17 cellular contexts compared by ENCODE assay signal in genomic region chr2:16140771-16141640, GRCh38.
A peak's percentile ranks its signal among the peaks of the same experiment; 100 is the strongest.
DNase-seq lines count a peak whose midpoint lies in the region; ATAC-seq, FAIRE-seq and TF ChIP-seq lines count a peak whose summit lies in the region.
"Had no signal": no experiment of that assay in that cellular context is flagged by ENCODE, and none has a peak within 500 bp of the region (broad histone marks: within the 10 kb centered on the region; RNA-seq: fewer than 3 reads in every experiment).

No MANE protein-coding gene starts in this region.

- no peaks in the 10 kb centered on the region for H3K27me3 Mint-ChIP-seq in Calu3 (ENCODE audit: unreplicated experiment)
- H3K27me3 Mint-ChIP-seq in naive thymus-derived CD4-positive, alpha-beta T cell, result peaks cover 0 to 6% (median 0%) of the 10 kb centered on the region in 5 donors
- peaks cover 5 to 9% (median 8%) of the 10 kb centered on the region in 3 donors for H3K27me3 Mint-ChIP-seq in immature natural killer cell (ENCODE audit: low read depth in 3 of 3)

- no peak overlapping the region for H3K4ac ChIP-seq in H1 (replicated peaks; ENCODE audit: insufficient read length, low read depth, low read length)

- H3K79me2 ChIP-seq in H1 (ENCODE audit: control insufficient read depth in 1 of 2, insufficient read depth in 2 of 2, low read length in 2 of 2), result no peaks in the 10 kb centered on the region

- no peak for TF ChIP-seq EP300 in H1 (IDR thresholded peaks at IDR 0.05; ENCODE audit: borderline replicate concordance in 1 of 2, low read depth in 2 of 2, low read length in 2 of 2)

- H3K9me3 Mint-ChIP-seq in Calu3 (ENCODE audit: low read depth, unreplicated experiment) (peaks cover 4% of the 10 kb centered on the region), immature natural killer cell (peaks cover 0 to 2% (median 0%) of the 10 kb centered on the region in 6 donors)
- peaks cover 0 to 5% (median 0%) of the 10 kb centered on the region in 11 donors for H3K9me3 Mint-ChIP-seq in naive thymus-derived CD4-positive, alpha-beta T cell

- H2BK20ac ChIP-seq in H1 (ENCODE audit: low read length), result no peak overlapping the region

- H3K79me1 ChIP-seq in H1 (ENCODE audit: low read depth, low read length), result no peaks in the 10 kb centered on the region

- no peak overlapping the region for H4K8ac ChIP-seq in H1 (ENCODE audit: extremely low read depth, insufficient read depth, low read length)

- CTCF ChIA-PET in Calu3 (lab: Charles Lee) (interaction anchor here (1.4 kb wide), 1 partner anchor 165 kb away, joined by 3 read pairs; no protein-coding TSS in a partner anchor), H1 (lab: Charles Lee; ENCODE audit: partially characterized antibody) (interaction anchor here (0.8 kb wide), 1 partner anchor 202 kb away, joined by 3 read pairs; no protein-coding TSS in a partner anchor)
- CTCF ChIA-PET in naive thymus-derived CD4-positive, alpha-beta T cell (lab: Charles Lee), result no interaction called here

- 0 out of 2 replicates have a peak overlapping the region, but pooled peaks have one; percentile 28 for H2AK5ac ChIP-seq in H1 (ENCODE audit: low read depth, low read length)

- TF ChIP-seq POLR2A in H1 (IDR thresholded peaks at IDR 0.05; ENCODE audit: control extremely low read depth in 1 of 2, low read depth in 2 of 2, low read length in 2 of 2) (no peak), GM12892 (IDR thresholded peaks at IDR 0.05; ENCODE audit: low read depth, low read length) (no peak)

- no peak for FAIRE-seq in H1 (lab: Jason Lieb, UNC)
- FAIRE-seq in GM12892 (lab: Jason Lieb, UNC), result no peak
- FAIRE-seq: H54 had no signal

- TF ChIP-seq CTCF in Calu3 (IDR thresholded peaks at IDR 0.05; ENCODE audit: unreplicated experiment), result no peak
- TF ChIP-seq CTCF in H1 (IDR thresholded peaks at IDR 0.05; ENCODE audit: control extremely low read depth in 1 of 3, insufficient read depth in 1 of 3, low read depth in 1 of 3, low read length in 3 of 3), result no peak

- H2BK5ac ChIP-seq in H1 (ENCODE audit: low read depth, low read length), result no peak overlapping the region

- DNase-seq in Calu3 (no peak), HT1080 (ENCODE audit: low read depth) (peak; percentile 25), H1 (ENCODE audit: low read depth in 1 of 2, low spot score in 2 of 2) (peak in 1 of 2 experiments; percentile 16), immature natural killer cell (no peak), GM12892 (ENCODE audit: insufficient read length) (no peak)
- no peak for DNase-seq in naive thymus-derived CD4-positive, alpha-beta T cell
- no peak for DNase-seq in stimulated activated CD4-positive, alpha-beta T cell treated with anti-CD3 and anti-CD28 coated beads, Interleukin-4, amount 100 ng/mL, for 1 hour
- DNase-seq: CD8-positive, alpha-beta memory T cell; IMR-90; Kasumi-1; NCI-H1436; NCI-H2081 treated with DMSO at 0.1 percent for 48 hours; NCI-H2227 treated with DMSO at 0.1 percent for 48 hours; NCI-H69; PC-3 had no signal

- H2BK120ac ChIP-seq in H1 (replicated peaks; ENCODE audit: low read depth, low read length), result no peak overlapping the region

- H3K4me2 ChIP-seq in H1 (ENCODE audit: insufficient read depth in 1 of 2, low read depth in 2 of 2, low read length in 2 of 2), result no peak overlapping the region

- H3K27me3 ChIP-seq in H1 (replicated peaks in 1 of 4; ENCODE audit: control insufficient read depth in 3 of 4, extremely low read depth in 1 of 4, insufficient read depth in 3 of 4, low read length in 3 of 4), result no peaks in the 10 kb centered on the region
- H3K27me3 ChIP-seq in naive thymus-derived CD4-positive, alpha-beta T cell (ENCODE audit: control insufficient read depth in 2 of 2, insufficient read depth in 2 of 2, low read length in 2 of 2), result no peaks in the 10 kb centered on the region

- H2BK12ac ChIP-seq in H1 (ENCODE audit: low read depth, low read length), result no peak overlapping the region

- H4K20me1 ChIP-seq in H1 (replicated peaks in 1 of 2; ENCODE audit: control insufficient read depth in 1 of 2, insufficient read depth in 2 of 2, low read length in 2 of 2), result no peaks in the 10 kb centered on the region

- H3K9me3 ChIP-seq in H1 (ENCODE audit: insufficient read depth in 2 of 2, low read depth in 1 of 2, low read length in 1 of 2), result no peaks in the 10 kb centered on the region; a peak in 1 of 4 replicates
- no peaks in the 10 kb centered on the region for H3K9me3 ChIP-seq in naive thymus-derived CD4-positive, alpha-beta T cell (ENCODE audit: control insufficient read depth in 2 of 3, low read length in 3 of 3)

- no peak overlapping the region for H3K27ac ChIP-seq in H1 (ENCODE audit: low read depth, low read length)
- H3K27ac ChIP-seq in naive thymus-derived CD4-positive, alpha-beta T cell (ENCODE audit: low read depth, low read length), result no peak overlapping the region

- peaks cover 5% of the 10 kb centered on the region for H3K36me3 Mint-ChIP-seq in Calu3 (ENCODE audit: insufficient read depth, unreplicated experiment)
- H3K36me3 Mint-ChIP-seq in naive thymus-derived CD4-positive, alpha-beta T cell, result no peaks in the 10 kb centered on the region
- H3K36me3 Mint-ChIP-seq in immature natural killer cell, result no peaks in the 10 kb centered on the region
- H3K36me3 Mint-ChIP-seq: CD8-positive, alpha-beta memory T cell had no signal

- H3K23me2 ChIP-seq in H1 (ENCODE audit: low read depth, low read length), result no peaks in the 10 kb centered on the region

- no peak overlapping the region for H3K14ac ChIP-seq in H1 (ENCODE audit: insufficient read length)

- H3K27ac Mint-ChIP-seq in Calu3 (ENCODE audit: unreplicated experiment) (peak overlapping the region; percentile 12), immature natural killer cell (no peak overlapping the region)
- H3K27ac Mint-ChIP-seq in naive thymus-derived CD4-positive, alpha-beta T cell, result no peak overlapping the region

- no peak for TF ChIP-seq RAD21 in H1 (IDR thresholded peaks at IDR 0.05 in 1 of 2, conservative IDR thresholded peaks at IDR 0.05 in 1 of 2; ENCODE audit: low read depth in 2 of 2, low read length in 2 of 2)

- POLR2A ChIA-PET in H1 (lab: Charles Lee; ENCODE audit: partially characterized antibody), result no interaction called here
- POLR2A ChIA-PET in naive thymus-derived CD4-positive, alpha-beta T cell (lab: Charles Lee), result interaction anchor here (0.5 kb wide), 1 partner anchor 31 kb away, joined by 3 read pairs; no protein-coding TSS in a partner anchor

- ATAC-seq in naive thymus-derived CD4-positive, alpha-beta T cell, result peak; percentile 31
- no peak for ATAC-seq in HG02759 (IDR thresholded peaks at IDR 0.05; ENCODE audit: unreplicated experiment)
- ATAC-seq: PC-3 had no signal

- no peak overlapping the region for H3K9ac ChIP-seq in H1 (replicated peaks in 1 of 4; ENCODE audit: extremely low read depth in 1 of 4, low read depth in 3 of 4, low read length in 3 of 4)

- no peak overlapping the region for H3K18ac ChIP-seq in H1 (ENCODE audit: extremely low read depth, low read length)

- no peak overlapping the region for H4K91ac ChIP-seq in H1 (replicated peaks; ENCODE audit: insufficient read length, low read length)

- H3K4me1 Mint-ChIP-seq in Calu3 (ENCODE audit: low read depth, unreplicated experiment) (peaks cover 33% of the 10 kb centered on the region), immature natural killer cell (no peaks in the 10 kb centered on the region)
- H3K4me1 Mint-ChIP-seq in naive thymus-derived CD4-positive, alpha-beta T cell, result no peaks in the 10 kb centered on the region
- H3K4me1 Mint-ChIP-seq: CD8-positive, alpha-beta memory T cell had no signal

- no peak overlapping the region for H3K23ac ChIP-seq in H1 (ENCODE audit: insufficient read length)

- no peak overlapping the region; the same call in 1 of the 2 replicates for H2BK15ac ChIP-seq in H1 (ENCODE audit: low read length)

- 92% methylated on average over 7 of the region's 7 CpGs; no CpG with 5 or more reads in 1 of the 2 experiments for WGBS in H1 (ENCODE audit: extremely low coverage in 1 of 2, insufficient coverage in 1 of 2, insufficient read length in 1 of 2, insufficient replicate concordance in 2 of 2, low coverage in 1 of 2, low lambda C conversion rate in 2 of 2, missing lambda C conversion rate in 1 of 2), 2 experiments

- no peak overlapping the region for H3K56ac ChIP-seq in H1 (replicated peaks; ENCODE audit: insufficient read length, low read depth, low read length)

- no peaks in the 10 kb centered on the region for H3K36me3 ChIP-seq in H1 (ENCODE audit: control insufficient read depth in 2 of 4, insufficient read depth in 4 of 4, low read length in 3 of 4)
- H3K36me3 ChIP-seq in naive thymus-derived CD4-positive, alpha-beta T cell (ENCODE audit: control insufficient read depth in 2 of 3, insufficient read depth in 3 of 3, low read length in 3 of 3), result no peaks in the 10 kb centered on the region

- no TSS peak for BruUV-seq in Calu3 (replicated peaks; lab: Mats Ljungman, UMichigan)

- H3K4me3 ChIP-seq in H1 (ENCODE audit: extremely low read depth in 1 of 4, insufficient read depth in 2 of 4, low read depth in 3 of 4, low read length in 4 of 4), result no peak overlapping the region
- no peak overlapping the region for H3K4me3 ChIP-seq in naive thymus-derived CD4-positive, alpha-beta T cell (ENCODE audit: low read length)

- no peak overlapping the region for H2AFZ ChIP-seq in H1 (ENCODE audit: low read length)

- peak overlapping the region; percentile 8 for H3K4me3 Mint-ChIP-seq in Calu3 (ENCODE audit: low read depth, unreplicated experiment)
- no peak overlapping the region for H3K4me3 Mint-ChIP-seq in naive thymus-derived CD4-positive, alpha-beta T cell
- no peak overlapping the region for H3K4me3 Mint-ChIP-seq in immature natural killer cell
- H3K4me3 Mint-ChIP-seq: CD8-positive, alpha-beta memory T cell had no signal

- H4K5ac ChIP-seq in H1 (ENCODE audit: insufficient read length, low read depth, low read length), result no peak overlapping the region

- peaks cover 0 to 3% (median 0%) of the 10 kb centered on the region in 4 experiments; a peak in 1 of 7 replicates for H3K4me1 ChIP-seq in H1 (replicated peaks in 1 of 4; ENCODE audit: control insufficient read depth in 3 of 4, insufficient read depth in 4 of 4, low read length in 3 of 4)
- no peaks in the 10 kb centered on the region for H3K4me1 ChIP-seq in naive thymus-derived CD4-positive, alpha-beta T cell (ENCODE audit: control insufficient read depth in 2 of 2, insufficient read depth in 2 of 2, low read length in 2 of 2)

- intact Hi-C loops in Calu3 (cut with micrococcal nuclease; ENCODE audit: unreplicated experiment), result loop anchor here (5.0 kb wide), 1 partner anchor 174 kb away; no protein-coding TSS in a partner anchor
- intact Hi-C loops in naive thymus-derived CD4-positive, alpha-beta T cell (cut with micrococcal nuclease), result no loop called here
